In the genomic region with DNA sequence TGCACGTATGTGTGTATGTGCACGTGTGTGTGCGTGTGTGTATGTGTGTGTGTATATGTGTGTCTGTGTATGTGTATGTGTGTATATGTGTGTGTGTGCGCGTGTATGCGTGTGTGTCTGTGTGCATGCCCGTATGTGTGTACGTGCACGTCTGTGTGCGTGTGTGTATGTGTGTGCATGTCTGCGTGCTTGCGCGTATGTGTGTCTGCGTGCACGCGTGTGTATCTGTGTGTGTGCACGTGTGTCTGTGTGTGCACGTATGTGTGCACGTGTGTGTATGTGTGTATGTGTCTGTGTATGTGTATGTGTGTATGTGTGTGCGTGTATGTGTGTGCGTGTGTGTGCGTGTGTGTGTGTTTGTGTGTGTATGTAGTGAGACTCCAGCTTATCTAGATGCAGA, we compare ENCODE assay signal across 26 cellular contexts.
"Had no signal": no experiment of that assay in that cellular context is flagged by ENCODE, and none has a peak within 500 bp of the region (broad histone marks: within the 10 kb centered on the region; RNA-seq: fewer than 3 reads in every experiment).

No MANE protein-coding gene starts in this region.

- H3K9me3 ChIP-seq: pancreas, suprapubic skin, transverse colon had no signal

- H3K27ac ChIP-seq: gastrocnemius medialis, left lung, pancreas, suprapubic skin, transverse colon had no signal

- H3K27ac Mint-ChIP-seq: effector memory CD8-positive, alpha-beta T cell; naive thymus-derived CD4-positive, alpha-beta T cell; stimulated activated naive CD8-positive, alpha-beta T cell treated with anti-CD3 and anti-CD28 coated beads, Interleukin-15, amount 100 ng/mL, for 72 hours had no signal

- ATAC-seq: effector memory CD8-positive, alpha-beta T cell; esophagus mucosa; gastrocnemius medialis; left cardiac atrium; left lung; naive thymus-derived CD4-positive, alpha-beta T cell; pancreas; sciatic nerve; stimulated activated naive CD8-positive, alpha-beta T cell treated with anti-CD3 and anti-CD28 coated beads, Interleukin-15, amount 100 ng/mL, for 72 hours had no signal

- H3K36me3 Mint-ChIP-seq: naive thymus-derived CD4-positive, alpha-beta T cell had no signal

- H3K4me3 Mint-ChIP-seq: effector memory CD8-positive, alpha-beta T cell; naive thymus-derived CD4-positive, alpha-beta T cell; nephron; stimulated activated naive CD8-positive, alpha-beta T cell treated with anti-CD3 and anti-CD28 coated beads, Interleukin-15, amount 100 ng/mL, for 72 hours had no signal

- H3K4me1 Mint-ChIP-seq: stimulated activated naive CD8-positive, alpha-beta T cell treated with anti-CD3 and anti-CD28 coated beads, Interleukin-15, amount 100 ng/mL, for 72 hours had no signal

- H3K27me3 Mint-ChIP-seq: stimulated activated naive CD8-positive, alpha-beta T cell treated with anti-CD3 and anti-CD28 coated beads, Interleukin-15, amount 100 ng/mL, for 72 hours had no signal

- FAIRE-seq: endometrium, pancreas had no signal

- H3K27me3 ChIP-seq: gastrocnemius medialis, left lung, pancreas, suprapubic skin, transverse colon had no signal

- DNase-seq: cerebellar nuclear complex; cortex of kidney; effector memory CD8-positive, alpha-beta T cell; foreskin fibroblast; gastrocnemius medialis; head of caudate nucleus; left cardiac atrium; left lung; mesendoderm; midbrain; naive thymus-derived CD4-positive, alpha-beta T cell; occipital lobe; pancreas; stimulated activated CD4-positive, alpha-beta T cell treated with anti-CD3 and anti-CD28 coated beads, Interleukin-12 subunit alpha, Interleukin-12 subunit beta, amount 100 ng/mL, for 4 hours; stimulated activated CD4-positive, alpha-beta T cell treated with anti-CD3 and anti-CD28 coated beads, Interleukin-1b, Interleukin-23, amount 100 ng/mL, for 48 hours; stimulated activated CD4-positive, alpha-beta T cell treated with anti-CD3 and anti-CD28 coated beads, Interleukin-4, amount 100 ng/mL, for 1 hour; stimulated activated CD8-positive, alpha-beta memory T cell treated with anti-CD3 and anti-CD28 coated beads, Interleukin-4, amount 100 ng/mL, for 48 hours; stimulated activated naive CD4-positive, alpha-beta T cell; stimulated activated naive CD8-positive, alpha-beta T cell treated with anti-CD3 and anti-CD28 coated beads, Interleukin-15, amount 100 ng/mL, for 72 hours; transverse colon had no signal

- H3K36me3 ChIP-seq: gastrocnemius medialis, left lung, pancreas, suprapubic skin, transverse colon had no signal

- H3K4me2 ChIP-seq: smooth muscle cell had no signal

- H3K4me1 ChIP-seq: gastrocnemius medialis, left lung, suprapubic skin, transverse colon had no signal

- H3K4me3 ChIP-seq: gastrocnemius medialis, left lung, pancreas, smooth muscle cell, suprapubic skin, transverse colon had no signal
